In genomic region chr5:36240779-36241635, GRCh38 we compare ENCODE assay signal across 1 cellular context.
TF ChIP-seq lines count a peak whose summit lies in the region.

No MANE protein-coding gene starts in this region.

TF ChIP-seq in K562, 482 proteins besides CTCF, POLR2A, EP300 and RAD21 (continues in another document):
- TF ChIP-seq TSHZ1 (CRISPR knock-in tag; IDR thresholded peaks at IDR 0.05) (no peak), ZNF766 (CRISPR knock-in tag; conservative IDR thresholded peaks at IDR 0.05) (peak; percentile 48; the same call in 1 of the 2 replicates), NR1H2 (CRISPR knock-in tag; IDR thresholded peaks at IDR 0.05) (peak; percentile 80; the same call in 1 of the 2 replicates), TCF7L2 (IDR thresholded peaks at IDR 0.05; ENCODE audit: low read depth, low read length) (no peak), NONO (IDR thresholded peaks at IDR 0.05; ENCODE audit: low read depth in 2 of 2, low read length in 1 of 2) (no peak; a peak in 1 of 4 replicates), ZBTB8A (IDR thresholded peaks at IDR 0.05; ENCODE audit: partially characterized antibody) (no peak), DIDO1 (tag; IDR thresholded peaks at IDR 0.05; ENCODE audit: low read depth) (0 out of 2 replicates have a peak, but pooled peaks have one; percentile 45), KLF10 (CRISPR knock-in tag; IDR thresholded peaks at IDR 0.05) (no peak), ZNF184 (CRISPR knock-in tag; IDR thresholded peaks at IDR 0.05) (no peak), KDM1A (IDR thresholded peaks at IDR 0.05) (no peak), FOXM1 (IDR thresholded peaks at IDR 0.05; ENCODE audit: low read depth) (no peak), FOXM1 (CRISPR knock-in tag; IDR thresholded peaks at IDR 0.05; ENCODE audit: low read depth) (no peak; the same call in 1 of the 2 replicates), PHB (CRISPR knock-in tag; IDR thresholded peaks at IDR 0.05) (no peak), ZNF780A (CRISPR knock-in tag; IDR thresholded peaks at IDR 0.05) (no peak), ZNF830 (CRISPR knock-in tag; IDR thresholded peaks at IDR 0.05) (no peak; the same call in 1 of the 2 replicates), ZNF589 (CRISPR knock-in tag; IDR thresholded peaks at IDR 0.05; ENCODE audit: low read depth) (no peak), MNT (conservative IDR thresholded peaks at IDR 0.05) (peak; percentile 32 to 66; a peak in 3 of 4 replicates), FOXK2 (conservative IDR thresholded peaks at IDR 0.05 in 1 of 2, IDR thresholded peaks at IDR 0.05 in 1 of 2; ENCODE audit: low read depth in 2 of 2) (peak; percentile 26 to 38; a peak in 2 of 4 replicates), MEF2A (IDR thresholded peaks at IDR 0.05; ENCODE audit: control insufficient read depth, low read depth, low read length) (no peak), MTF1 (CRISPR knock-in tag; IDR thresholded peaks at IDR 0.05; ENCODE audit: borderline replicate concordance) (no peak), BCLAF1 (IDR thresholded peaks at IDR 0.05; ENCODE audit: borderline replicate concordance in 1 of 2, control insufficient read depth in 1 of 2, low read depth in 2 of 2, low read length in 1 of 2) (no peak), FOS (IDR thresholded peaks at IDR 0.05; ENCODE audit: extremely low read depth, insufficient read length) (no peak), NKRF (IDR thresholded peaks at IDR 0.05; ENCODE audit: borderline replicate concordance) (peak; percentile 76), SMARCA5 (IDR thresholded peaks at IDR 0.05) (no peak), NFIC (IDR thresholded peaks at IDR 0.05) (peak; percentile 36), L3MBTL2 (IDR thresholded peaks at IDR 0.05) (peak; percentile 38; the same call in 1 of the 2 replicates), THRB (CRISPR knock-in tag; conservative IDR thresholded peaks at IDR 0.05) (0 out of 2 replicates have a peak, but pooled peaks have one; percentile 22), ZNF217 (CRISPR knock-in tag; IDR thresholded peaks at IDR 0.05) (no peak), ELF4 (CRISPR knock-in tag; IDR thresholded peaks at IDR 0.05) (no peak), JUN (IDR thresholded peaks at IDR 0.05; ENCODE audit: borderline replicate concordance, low read depth, low read length) (no peak), JUN (CRISPR knock-in tag; IDR thresholded peaks at IDR 0.05; ENCODE audit: borderline replicate concordance) (no peak), E2F3 (CRISPR knock-in tag; IDR thresholded peaks at IDR 0.05) (no peak), ZFP91 (CRISPR knock-in tag; IDR thresholded peaks at IDR 0.05) (no peak), ZBTB17 (CRISPR knock-in tag; IDR thresholded peaks at IDR 0.05) (no peak; the same call in 1 of the 2 replicates), PCBP2 (IDR thresholded peaks at IDR 0.05; ENCODE audit: low read depth, low read length, poor library complexity, severe bottlenecking) (no peak), ZNF140 (CRISPR knock-in tag; IDR thresholded peaks at IDR 0.05) (no peak), ZNF407 (IDR thresholded peaks at IDR 0.05; ENCODE audit: low read depth) (no peak), CAMTA2 (CRISPR knock-in tag; conservative IDR thresholded peaks at IDR 0.05) (no peak), EGR1 (conservative IDR thresholded peaks at IDR 0.05) (peak; percentile 46), NR3C1 (CRISPR knock-in tag; IDR thresholded peaks at IDR 0.05) (no peak), RBM17 (IDR thresholded peaks at IDR 0.05; ENCODE audit: borderline replicate concordance, low read depth, low read length) (no peak)
